In genomic region chr10:23314835-23315239, GRCh38 we compare ENCODE assay signal across 8 cellular contexts. TPM values are rescaled to one million over a fixed set of nuclear protein-coding genes. Genes with fewer than 3 reads are reported as not detected.
DNase-seq lines count a peak whose midpoint lies in the region; ATAC-seq, FAIRE-seq and TF ChIP-seq lines count a peak whose summit lies in the region.

No MANE protein-coding gene starts in this region.

- H3F3A ChIP-seq in smooth muscle cell (ENCODE audit: low read depth), result no peaks in the 10 kb centered on the region

- 14% methylated on average over 3 of the region's 3 CpGs for WGBS in smooth muscle cell (ENCODE audit: low lambda C conversion rate)

- H3K27me3 Mint-ChIP-seq in activated naive CD8-positive, alpha-beta T cell treated with anti-CD3 and anti-CD28 coated beads for 36 hours, result no peaks in the 10 kb centered on the region
- peaks cover 9% of the 10 kb centered on the region for H3K27me3 Mint-ChIP-seq in astrocyte (ENCODE audit: low read depth, unreplicated experiment)

- H3K9me3 ChIP-seq in astrocyte (ENCODE audit: insufficient read depth, low read depth, low read length) (peaks cover 3% of the 10 kb centered on the region), smooth muscle cell (replicated peaks; ENCODE audit: low read depth) (no peaks in the 10 kb centered on the region)

- TF ChIP-seq CTCF in astrocyte (IDR thresholded peaks at IDR 0.05; ENCODE audit: insufficient read depth, low read depth, low read length), result peak; percentile 73
- peak; percentile 78 for TF ChIP-seq CTCF in smooth muscle cell (IDR thresholded peaks at IDR 0.05; ENCODE audit: borderline replicate concordance, insufficient read depth, poor library complexity, severe bottlenecking)

- H3K4me3 Mint-ChIP-seq in activated naive CD8-positive, alpha-beta T cell treated with anti-CD3 and anti-CD28 coated beads for 36 hours, result no peak overlapping the region
- H3K4me3 Mint-ChIP-seq in astrocyte (ENCODE audit: unreplicated experiment), result no peak overlapping the region

- peak; percentile 29 for DNase-seq in activated naive CD8-positive, alpha-beta T cell treated with anti-CD3 and anti-CD28 coated beads, Interleukin-2, amount 50 U/mL, for 16 hours (ENCODE audit: low read depth, low spot score)
- no peak for DNase-seq in activated naive CD8-positive, alpha-beta T cell treated with anti-CD3 and anti-CD28 coated beads for 36 hours
- DNase-seq in OCI-M2 (lab: John Stamatoyannopoulos, UW; ENCODE audit: unreplicated experiment) (peak; percentile 17), astrocyte (ENCODE audit: low read depth) (peak; percentile 58), hepatic stellate cell (ENCODE audit: low spot score) (peak; percentile 22), smooth muscle cell (lab: John Stamatoyannopoulos, UW; ENCODE audit: unreplicated experiment) (no peak)
- DNase-seq in NK-92 treated with Interleukin-12 subunit alpha and Interleukin-12 subunit beta, amount 100 ng/mL, for 24 hours (lab: John Stamatoyannopoulos, UW), result no peak

- no peak overlapping the region for H3K4me2 ChIP-seq in astrocyte (ENCODE audit: low read length)
- H3K4me2 ChIP-seq in smooth muscle cell, result no peak overlapping the region

- no peak overlapping the region for H3K27ac Mint-ChIP-seq in activated naive CD8-positive, alpha-beta T cell treated with anti-CD3 and anti-CD28 coated beads for 36 hours
- no peak overlapping the region for H3K27ac Mint-ChIP-seq in astrocyte (ENCODE audit: unreplicated experiment)

- H3K79me2 ChIP-seq in astrocyte (ENCODE audit: insufficient read depth, low read length) (no peaks in the 10 kb centered on the region), smooth muscle cell (ENCODE audit: low read depth) (no peaks in the 10 kb centered on the region)

- H3K27me3 ChIP-seq in astrocyte (ENCODE audit: insufficient read depth, low read length) (no peaks in the 10 kb centered on the region), smooth muscle cell (ENCODE audit: low read depth) (peaks cover 31% of the 10 kb centered on the region)

- H3K36me3 ChIP-seq in astrocyte (ENCODE audit: insufficient read depth, low read length) (no peaks in the 10 kb centered on the region), smooth muscle cell (ENCODE audit: low read depth) (no peaks in the 10 kb centered on the region)

- H3K9me3 Mint-ChIP-seq in activated naive CD8-positive, alpha-beta T cell treated with anti-CD3 and anti-CD28 coated beads for 36 hours, result no peaks in the 10 kb centered on the region
- H3K9me3 Mint-ChIP-seq in astrocyte (ENCODE audit: unreplicated experiment), result peaks cover 3% of the 10 kb centered on the region

- H2AFZ ChIP-seq in astrocyte (ENCODE audit: low read depth, low read length) (no peak overlapping the region), smooth muscle cell (ENCODE audit: low read depth) (no peak overlapping the region)

- peaks cover 4% of the 10 kb centered on the region for H3K4me1 Mint-ChIP-seq in activated naive CD8-positive, alpha-beta T cell treated with anti-CD3 and anti-CD28 coated beads for 36 hours
- H3K4me1 Mint-ChIP-seq in astrocyte (ENCODE audit: low read depth, unreplicated experiment), result peaks cover 4% of the 10 kb centered on the region

- peaks cover 1% of the 10 kb centered on the region for H3K36me3 Mint-ChIP-seq in activated naive CD8-positive, alpha-beta T cell treated with anti-CD3 and anti-CD28 coated beads for 36 hours
- H3K36me3 Mint-ChIP-seq in astrocyte (ENCODE audit: low read depth, unreplicated experiment), result peaks cover 2% of the 10 kb centered on the region

- H3K4me3 ChIP-seq in astrocyte (ENCODE audit: insufficient read depth, low read depth, low read length) (no peak overlapping the region), smooth muscle cell (no peak overlapping the region)

- peak; percentile 52 for ATAC-seq in HG03457 (IDR thresholded peaks at IDR 0.05; ENCODE audit: unreplicated experiment)

- peak; percentile 83 for FAIRE-seq in astrocyte (lab: Jason Lieb, UNC)

- H3K4me1 ChIP-seq in astrocyte (ENCODE audit: insufficient read depth, low read length) (no peaks in the 10 kb centered on the region), smooth muscle cell (ENCODE audit: low read depth) (no peaks in the 10 kb centered on the region)

- H3K27ac ChIP-seq in astrocyte (ENCODE audit: low read depth, low read length), result no peak overlapping the region
- no peak overlapping the region for H3K27ac ChIP-seq in smooth muscle cell (ENCODE audit: low read depth)

- H4K20me1 ChIP-seq in astrocyte (ENCODE audit: insufficient read depth, low read length) (no peaks in the 10 kb centered on the region), smooth muscle cell (ENCODE audit: low read depth) (no peaks in the 10 kb centered on the region)

- no peak overlapping the region for H3K9ac ChIP-seq in astrocyte (ENCODE audit: low read length)
- no peak overlapping the region for H3K9ac ChIP-seq in smooth muscle cell (ENCODE audit: low read depth)

RNA-seq across cellular contexts. Expression of gene C10orf67, which starts 29.8 kb away (rescaled TPM):
- total RNA-seq in activated naive CD8-positive, alpha-beta T cell treated with anti-CD3 and anti-CD28 coated beads for 36 hours, result under 1 TPM; 0.45 to 0.60 TPM
- 0.27 and 0.46 TPM in 2 replicates for total RNA-seq in astrocyte
- not detected in 2 replicates for total RNA-seq in smooth muscle cell
- not detected in 2 replicates for polyA plus RNA-seq in smooth muscle cell

Comparison
In these comparisons a context has a peak if more than half of its experiments do, and no peak if none do; other contexts are left out.
1. DNase-seq: peak in activated naive CD8-positive, alpha-beta T cell treated with anti-CD3 and anti-CD28 coated beads, Interleukin-2, amount 50 U/mL, for 16 hours (single experiment), OCI-M2 (single experiment), astrocyte (single experiment) and hepatic stellate cell (single experiment); none in activated naive CD8-positive, alpha-beta T cell treated with anti-CD3 and anti-CD28 coated beads for 36 hours (single experiment), smooth muscle cell (single experiment) and NK-92 treated with Interleukin-12 subunit alpha and Interleukin-12 subunit beta, amount 100 ng/mL, for 24 hours (single experiment).